Comparison of ENCODE assay signal across 8 cellular contexts in genomic region chr2:108653849-108654248, GRCh38.
A peak's percentile ranks its signal among the peaks of the same experiment; 100 is the strongest.
DNase-seq lines count a peak whose midpoint lies in the region; ATAC-seq, FAIRE-seq and TF ChIP-seq lines count a peak whose summit lies in the region.
"Not testable (repeated sequence)": the region's sequence is repeated elsewhere in the genome, so short reads cannot be mapped to it uniquely, and the experiment has no call there.

No MANE protein-coding gene starts in this region.

- not testable (repeated sequence) for TF ChIP-seq EP300 in esophagus muscularis mucosa (IDR thresholded peaks at IDR 0.05)

- not testable (repeated sequence) for H3F3A ChIP-seq in OCI-LY1 (ENCODE audit: insufficient read depth, low read length)

- not testable (repeated sequence) for H3K9me3 ChIP-seq in OCI-LY1 (ENCODE audit: low read length); astrocyte (ENCODE audit: insufficient read depth, low read depth, low read length); esophagus muscularis mucosa; right cardiac atrium (ENCODE audit: control insufficient read depth, low read length); neutrophil; spleen

- H4K20me1 ChIP-seq in OCI-LY1 (ENCODE audit: insufficient read depth, low read length); astrocyte (ENCODE audit: insufficient read depth, low read length): not testable (repeated sequence)

- H3K4me3 ChIP-seq in AG10803 (ENCODE audit: low read length); astrocyte (ENCODE audit: insufficient read depth, low read depth, low read length); esophagus muscularis mucosa; right cardiac atrium (ENCODE audit: low read length); neutrophil (ENCODE audit: low read depth in 1 of 2, low read length in 1 of 2); spleen: not testable (repeated sequence)
- peak overlapping the region; percentile 22 for H3K4me3 ChIP-seq in OCI-LY1 (ENCODE audit: low read depth, low read length, poor library complexity, severe bottlenecking)

- H3K4me1 Mint-ChIP-seq in activated CD4-positive, alpha-beta memory T cell treated with anti-CD3 and anti-CD28 coated beads for 36 hours (ENCODE audit: low read depth), result peaks cover 37% of the 10 kb centered on the region
- peaks cover 21% of the 10 kb centered on the region for H3K4me1 Mint-ChIP-seq in astrocyte (ENCODE audit: low read depth, unreplicated experiment)

- H3K4me2 ChIP-seq in OCI-LY1 (ENCODE audit: low read length) (peak overlapping the region; percentile 23; the same call in 1 of the 2 replicates), astrocyte (ENCODE audit: low read length) (peak overlapping the region; percentile 67)

- H3K36me3 ChIP-seq in OCI-LY1 (ENCODE audit: insufficient read depth, low read length); astrocyte (ENCODE audit: insufficient read depth, low read length); esophagus muscularis mucosa; neutrophil; spleen: not testable (repeated sequence)

- DNase-seq in AG10803 (ENCODE audit: low read depth) (peak; percentile 18), astrocyte (ENCODE audit: low read depth) (peak; percentile 75)
- not testable (repeated sequence) for DNase-seq in activated CD4-positive, alpha-beta memory T cell treated with anti-CD3 and anti-CD28 coated beads for 36 hours; esophagus muscularis mucosa (ENCODE audit: extremely low spot score); right cardiac atrium; spleen

- H3K9ac ChIP-seq in OCI-LY1 (ENCODE audit: low read length), result not testable (repeated sequence)
- peak overlapping the region; percentile 75 for H3K9ac ChIP-seq in astrocyte (ENCODE audit: low read length)

- H3K79me2 ChIP-seq in OCI-LY1 (ENCODE audit: insufficient read depth, low read length), result not testable (repeated sequence)
- peaks cover 32% of the 10 kb centered on the region for H3K79me2 ChIP-seq in astrocyte (ENCODE audit: insufficient read depth, low read length)

- 26% methylated on average over 5 of the region's 6 CpGs for WGBS in esophagus muscularis mucosa
- WGBS in right cardiac atrium, result 35% methylated on average over 4 of the region's 6 CpGs
- 35 to 63% (median 44%) methylated on average over 2 to 5 of the region's 6 CpGs for WGBS in spleen, 5 donors

- not testable (repeated sequence) for H3K9me3 Mint-ChIP-seq in activated CD4-positive, alpha-beta memory T cell treated with anti-CD3 and anti-CD28 coated beads for 36 hours; astrocyte (ENCODE audit: unreplicated experiment)

- ATAC-seq in right cardiac atrium, result peak in 1 of 2 donors; percentile 14

- H3K36me3 Mint-ChIP-seq in activated CD4-positive, alpha-beta memory T cell treated with anti-CD3 and anti-CD28 coated beads for 36 hours; astrocyte (ENCODE audit: low read depth, unreplicated experiment): not testable (repeated sequence)

- not testable (repeated sequence) for H3K9me2 ChIP-seq in OCI-LY1 (ENCODE audit: low read depth, low read length)

- H3K4me3 Mint-ChIP-seq in activated CD4-positive, alpha-beta memory T cell treated with anti-CD3 and anti-CD28 coated beads for 36 hours, result peak overlapping the region; percentile 45
- not testable (repeated sequence) for H3K4me3 Mint-ChIP-seq in astrocyte (ENCODE audit: unreplicated experiment)

- intact Hi-C loops in activated CD4-positive, alpha-beta memory T cell treated with anti-CD3 and anti-CD28 coated beads for 36 hours (cut with micrococcal nuclease), result loop anchor here (2.0 kb wide), 3 partner anchors 17 to 41 kb away; no protein-coding TSS in a partner anchor
- intact Hi-C loops in esophagus muscularis mucosa (cut with DNase I); right cardiac atrium (cut with DNase I); spleen (cut with DNase I; ENCODE audit: low total_unique reads): not testable (repeated sequence)

- CTCF ChIA-PET in activated CD4-positive, alpha-beta memory T cell treated with anti-CD3 and anti-CD28 coated beads for 36 hours (lab: Charles Lee), result not testable (repeated sequence)

- TF ChIP-seq CTCF in AG10803 (conservative IDR thresholded peaks at IDR 0.05; ENCODE audit: low read length); OCI-LY1 (IDR thresholded peaks at IDR 0.05; ENCODE audit: low read length); astrocyte (IDR thresholded peaks at IDR 0.05; ENCODE audit: insufficient read depth, low read depth, low read length); esophagus muscularis mucosa (IDR thresholded peaks at IDR 0.05); neutrophil (IDR thresholded peaks at IDR 0.05); spleen (IDR thresholded peaks at IDR 0.05 in 8 of 11, conservative IDR thresholded peaks at IDR 0.05 in 3 of 11): not testable (repeated sequence)

- H3K27ac Mint-ChIP-seq in activated CD4-positive, alpha-beta memory T cell treated with anti-CD3 and anti-CD28 coated beads for 36 hours, result peak overlapping the region; percentile 92
- peak overlapping the region; percentile 77 for H3K27ac Mint-ChIP-seq in astrocyte (ENCODE audit: unreplicated experiment)

- H3K27ac ChIP-seq in OCI-LY1 (ENCODE audit: low read depth, low read length, poor library complexity, severe bottlenecking) (peak overlapping the region; percentile 69), astrocyte (ENCODE audit: low read depth, low read length) (peak overlapping the region; percentile 94), esophagus muscularis mucosa (replicated peaks in 1 of 4) (peak overlapping the region; percentile 76 to 82 (median 80)), right cardiac atrium (ENCODE audit: low read length) (peak overlapping the region; percentile 68), neutrophil (peak overlapping the region; percentile 93), spleen (peak overlapping the region in 5 of 8 donors; percentile 22 to 65 (median 46))

- TF ChIP-seq POLR2A in esophagus muscularis mucosa (IDR thresholded peaks at IDR 0.05; ENCODE audit: low read depth); spleen (IDR thresholded peaks at IDR 0.05): not testable (repeated sequence)

- peaks cover 27% of the 10 kb centered on the region for H3K4me1 ChIP-seq in OCI-LY1 (ENCODE audit: insufficient read depth, low read length, severe bottlenecking)
- H3K4me1 ChIP-seq in astrocyte (ENCODE audit: insufficient read depth, low read length), result peaks cover 17% of the 10 kb centered on the region
- peaks cover 7 to 21% (median 11%) of the 10 kb centered on the region in 4 donors for H3K4me1 ChIP-seq in esophagus muscularis mucosa
- H3K4me1 ChIP-seq in right cardiac atrium (ENCODE audit: control insufficient read depth, insufficient read depth, low read length), result not testable (repeated sequence)
- peaks cover 38 to 46% of the 10 kb centered on the region in 2 experiments for H3K4me1 ChIP-seq in neutrophil (ENCODE audit: control insufficient read depth in 1 of 2, insufficient read depth in 1 of 2, low read depth in 1 of 2, low read length in 1 of 2)
- peaks cover 0 to 23% (median 9%) of the 10 kb centered on the region in 6 donors for H3K4me1 ChIP-seq in spleen

- not testable (repeated sequence) for H3K27me3 ChIP-seq in OCI-LY1 (ENCODE audit: insufficient read depth, low read length); astrocyte (ENCODE audit: insufficient read depth, low read length); esophagus muscularis mucosa; right cardiac atrium (ENCODE audit: control insufficient read depth, insufficient read depth); neutrophil; spleen (replicated peaks in 1 of 7)

- H2AFZ ChIP-seq in OCI-LY1 (ENCODE audit: low read length); astrocyte (ENCODE audit: low read depth, low read length): not testable (repeated sequence)

- not testable (repeated sequence) for H3K27me3 Mint-ChIP-seq in activated CD4-positive, alpha-beta memory T cell treated with anti-CD3 and anti-CD28 coated beads for 36 hours; astrocyte (ENCODE audit: low read depth, unreplicated experiment)

- FAIRE-seq in astrocyte (lab: Jason Lieb, UNC), result not testable (repeated sequence)

- POLR2A ChIA-PET in activated CD4-positive, alpha-beta memory T cell treated with anti-CD3 and anti-CD28 coated beads for 36 hours (lab: Charles Lee), result not testable (repeated sequence)
